Comparison of ENCODE assay signal across 8 cellular contexts in genomic region chr6:14734416-14735340, GRCh38.
DNase-seq lines count a peak whose midpoint lies in the region; ATAC-seq lines count a peak whose summit lies in the region.

No MANE protein-coding gene starts in this region.

- no peaks in the 10 kb centered on the region for H3K27me3 Mint-ChIP-seq in IgD-negative memory B cell
- no peaks in the 10 kb centered on the region for H3K27me3 Mint-ChIP-seq in activated T-helper 17 cell treated with anti-CD3 and anti-CD28 coated beads, Interleukin-2, amount 50 U/mL, for 72 hours
- H3K27me3 Mint-ChIP-seq in naive B cell = no peaks in the 10 kb centered on the region

- H3K4me1 Mint-ChIP-seq in IgD-negative memory B cell (peaks cover 22 to 74% (median 59%) of the 10 kb centered on the region in 3 donors), naive B cell (peaks cover 88 to 100% (median 92%) of the 10 kb centered on the region in 3 donors)
- peaks cover 74% of the 10 kb centered on the region for H3K4me1 Mint-ChIP-seq in activated T-helper 17 cell treated with anti-CD3 and anti-CD28 coated beads, Interleukin-2, amount 50 U/mL, for 72 hours

- ATAC-seq in GM21423 (IDR thresholded peaks at IDR 0.05; ENCODE audit: unreplicated experiment) (peak; percentile 79), naive B cell (ENCODE audit: low read depth in 2 of 2) (peak; percentile 90 to 91)
- ATAC-seq in activated T-helper 17 cell treated with anti-CD3 and anti-CD28 coated beads, Interleukin-2, amount 50 U/mL, for 72 hours (replicated peaks) = peak; percentile 51

- DNase-seq in ELR (ENCODE audit: low read depth) (peak; percentile 93), naive B cell (peak; percentile 85), NCI-H146 treated with DMSO at 0.1 percent for 48 hours (lab: John Stamatoyannopoulos, UW; ENCODE audit: unreplicated experiment) (no peak), NCI-H748 (lab: John Stamatoyannopoulos, UW; ENCODE audit: unreplicated experiment) (no peak), NCI-H187 (lab: John Stamatoyannopoulos, UW) (no peak)

- H3K27ac Mint-ChIP-seq in IgD-negative memory B cell = peak overlapping the region; percentile 82 to 94 (median 84)
- peak overlapping the region; percentile 100 for H3K27ac Mint-ChIP-seq in activated T-helper 17 cell treated with anti-CD3 and anti-CD28 coated beads, Interleukin-2, amount 50 U/mL, for 72 hours
- peak overlapping the region; percentile 97 to 100 (median 99) for H3K27ac Mint-ChIP-seq in naive B cell

- peak overlapping the region; percentile 35 to 85 (median 71) for H3K4me3 Mint-ChIP-seq in IgD-negative memory B cell
- peak overlapping the region; percentile 78 for H3K4me3 Mint-ChIP-seq in activated T-helper 17 cell treated with anti-CD3 and anti-CD28 coated beads, Interleukin-2, amount 50 U/mL, for 72 hours
- H3K4me3 Mint-ChIP-seq in naive B cell = peak overlapping the region; percentile 72 to 92 (median 84)

- H3K9me3 Mint-ChIP-seq in IgD-negative memory B cell = no peaks in the 10 kb centered on the region
- H3K9me3 Mint-ChIP-seq in activated T-helper 17 cell treated with anti-CD3 and anti-CD28 coated beads, Interleukin-2, amount 50 U/mL, for 72 hours = peaks cover 4% of the 10 kb centered on the region
- no peaks in the 10 kb centered on the region for H3K9me3 Mint-ChIP-seq in naive B cell

- H3K36me3 Mint-ChIP-seq in IgD-negative memory B cell (peaks cover 1% of the 10 kb centered on the region), naive B cell (peaks cover 0 to 11% of the 10 kb centered on the region in 2 donors)
- H3K36me3 Mint-ChIP-seq in activated T-helper 17 cell treated with anti-CD3 and anti-CD28 coated beads, Interleukin-2, amount 50 U/mL, for 72 hours (ENCODE audit: low read depth) = peaks cover 39% of the 10 kb centered on the region

Comparison
In these comparisons a context has a peak if more than half of its experiments do, and no peak if none do; other contexts are left out.
1. DNase-seq: peak in ELR (single experiment) and naive B cell (single experiment); none in NCI-H146 treated with DMSO at 0.1 percent for 48 hours (single experiment), NCI-H748 (single experiment) and NCI-H187 (0 of 2).
2. Peak in every context shown above with its lines, with median percentiles within 50 percentile points of each other: ATAC-seq, H3K27ac Mint-ChIP-seq and H3K4me3 Mint-ChIP-seq.